1 cellular context compared by ENCODE assay signal in genomic region chr4:111985386-111985890, GRCh38.
TF ChIP-seq lines count a peak whose summit lies in the region.

No MANE protein-coding gene starts in this region.

TF ChIP-seq in HEK293, 187 proteins besides CTCF, POLR2A, EP300 and RAD21 (continued from another document):
- TF ChIP-seq ZNF518A (tag by site-specific recombination; conservative IDR thresholded peaks at IDR 0.05; ENCODE audit: low read depth), result no peak
- peak; percentile 60 for TF ChIP-seq ZNF335 (tag by site-specific recombination; conservative IDR thresholded peaks at IDR 0.05)
- peak; percentile 29; the same call in 1 of the 2 replicates for TF ChIP-seq PRDM6 (tag by site-specific recombination; IDR thresholded peaks at IDR 0.05)
- TF ChIP-seq ZBTB10 (tag by site-specific recombination; IDR thresholded peaks at IDR 0.05), result no peak
- TF ChIP-seq ZNF302 (tag by site-specific recombination; IDR thresholded peaks at IDR 0.05; ENCODE audit: low read depth), result no peak
- no peak for TF ChIP-seq ZNF140 (tag by site-specific recombination; IDR thresholded peaks at IDR 0.05)
